ENCODE assay signal across 1 cellular context in the genomic region with DNA sequence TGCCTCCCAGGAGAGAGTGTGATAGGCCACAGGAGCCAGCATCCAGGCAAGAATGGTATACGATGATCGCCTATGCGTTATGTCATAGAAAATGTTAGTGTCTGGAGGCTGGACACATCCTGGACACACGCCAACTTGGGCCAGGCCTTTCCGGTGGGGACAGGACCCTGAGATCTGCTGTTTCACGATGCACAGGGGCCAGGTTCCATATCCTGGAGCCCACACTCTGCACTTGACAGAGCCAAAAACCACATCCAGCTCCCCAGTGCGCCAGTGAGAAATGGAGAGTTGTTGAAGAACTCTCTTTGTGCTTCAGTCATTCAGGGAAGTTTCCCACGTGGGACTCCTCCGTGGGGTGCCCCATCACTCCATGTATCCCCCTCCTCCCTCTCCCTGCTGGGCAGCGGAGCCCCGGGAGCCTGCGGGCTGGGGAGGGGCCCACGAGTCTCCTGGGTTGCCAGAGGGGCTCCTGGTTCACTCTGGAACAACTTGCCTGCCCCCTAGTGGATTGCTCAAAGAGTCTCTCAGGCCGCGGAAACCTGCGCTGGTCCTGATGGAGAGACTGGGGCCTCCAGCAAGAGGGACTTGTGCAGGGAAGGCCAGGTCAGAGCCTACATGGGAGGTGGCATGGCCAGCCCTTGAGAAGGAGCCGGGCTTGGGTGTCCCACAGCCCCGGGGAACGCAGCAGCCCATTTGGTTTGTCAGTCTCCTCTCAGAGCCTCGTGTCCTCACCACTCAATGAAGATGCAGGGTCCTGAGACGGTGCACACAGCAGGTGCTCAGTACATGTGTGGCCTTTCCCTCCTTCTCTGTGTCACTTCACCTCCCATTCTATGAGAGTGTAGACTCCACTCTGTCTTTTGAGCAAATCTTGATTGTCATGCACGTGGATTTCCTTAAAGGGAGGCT.
TF ChIP-seq lines count a peak whose summit lies in the region.

No MANE protein-coding gene starts in this region.

TF ChIP-seq in liver, 16 proteins besides CTCF, POLR2A, EP300 and RAD21 (continued from another document):
- TF ChIP-seq, protein P1, sequence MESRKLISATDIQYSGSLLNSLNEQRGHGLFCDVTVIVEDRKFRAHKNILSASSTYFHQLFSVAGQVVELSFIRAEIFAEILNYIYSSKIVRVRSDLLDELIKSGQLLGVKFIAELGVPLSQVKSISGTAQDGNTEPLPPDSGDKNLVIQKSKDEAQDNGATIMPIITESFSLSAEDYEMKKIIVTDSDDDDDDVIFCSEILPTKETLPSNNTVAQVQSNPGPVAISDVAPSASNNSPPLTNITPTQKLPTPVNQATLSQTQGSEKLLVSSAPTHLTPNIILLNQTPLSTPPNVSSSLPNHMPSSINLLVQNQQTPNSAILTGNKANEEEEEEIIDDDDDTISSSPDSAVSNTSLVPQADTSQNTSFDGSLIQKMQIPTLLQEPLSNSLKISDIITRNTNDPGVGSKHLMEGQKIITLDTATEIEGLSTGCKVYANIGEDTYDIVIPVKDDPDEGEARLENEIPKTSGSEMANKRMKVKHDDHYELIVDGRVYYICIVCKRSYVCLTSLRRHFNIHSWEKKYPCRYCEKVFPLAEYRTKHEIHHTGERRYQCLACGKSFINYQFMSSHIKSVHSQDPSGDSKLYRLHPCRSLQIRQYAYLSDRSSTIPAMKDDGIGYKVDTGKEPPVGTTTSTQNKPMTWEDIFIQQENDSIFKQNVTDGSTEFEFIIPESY (IDR thresholded peaks at IDR 0.05), result no peak
